ENCODE assay signal across 20 cellular contexts in genomic region chr3:153978023-153978422, GRCh38.
"Had no signal": no experiment of that assay in that cellular context is flagged by ENCODE, and none has a peak within 500 bp of the region (broad histone marks: within the 10 kb centered on the region; RNA-seq: fewer than 3 reads in every experiment).

No MANE protein-coding gene starts in this region.

- H3K9me3 ChIP-seq: Peyer's patch, SJSA1 had no signal

- H3K36me3 ChIP-seq: Peyer's patch, SJSA1 had no signal

- DNase-seq: activated CD4-positive, alpha-beta T cell treated with anti-CD3 and anti-CD28 coated beads for 4 hours; activated CD8-positive, alpha-beta memory T cell treated with anti-CD3 and anti-CD28 coated beads, Interleukin-2, amount 50 U/mL, for 4 hours; activated CD8-positive, alpha-beta T cell treated with anti-CD3 and anti-CD28 coated beads for 36 hours; activated gamma-delta T cell treated with Interleukin-2 at 50 U/mL for 16 hours; activated naive CD4-positive, alpha-beta T cell treated with anti-CD3 and anti-CD28 coated beads, Interleukin-2, amount 10 ng/mL, durations not matched to agents 7 days and 5 days; activated naive CD8-positive, alpha-beta T cell treated with anti-CD3 and anti-CD28 coated beads for 36 hours; activated T-cell treated with anti-CD3 and anti-CD28 coated beads, Interleukin-2, amount 50 U/mL, for 72 hours; central memory CD4-positive, alpha-beta T cell; Kasumi-1; KBM-7; NCI-H1048; NCI-H2107; NCI-H345; NCI-H510A treated with DMSO at 0.1 percent for 48 hours; Peyer's patch; SHP77 had no signal

- H3K4me1 ChIP-seq: Peyer's patch had no signal

- H3K27me3 ChIP-seq: Peyer's patch, SJSA1 had no signal

- ATAC-seq: activated CD4-positive, CD25-positive, alpha-beta regulatory T cell treated with anti-CD3 and anti-CD28 coated beads, Interleukin-2, amount 50 U/mL, for 24 hours; activated CD8-positive, alpha-beta T cell treated with anti-CD3 and anti-CD28 coated beads for 36 hours; activated T-cell treated with anti-CD3 and anti-CD28 coated beads, Interleukin-2, amount 50 U/mL, for 72 hours; SK-N-SH treated with all-trans-retinoic acid at 6 μM for 48 hours had no signal

- H3K27ac ChIP-seq: Peyer's patch, RWPE1, SJSA1 had no signal

- H3K4me3 ChIP-seq: Peyer's patch, SJSA1 had no signal
